11 cellular contexts compared by ENCODE assay signal in the genomic region with DNA sequence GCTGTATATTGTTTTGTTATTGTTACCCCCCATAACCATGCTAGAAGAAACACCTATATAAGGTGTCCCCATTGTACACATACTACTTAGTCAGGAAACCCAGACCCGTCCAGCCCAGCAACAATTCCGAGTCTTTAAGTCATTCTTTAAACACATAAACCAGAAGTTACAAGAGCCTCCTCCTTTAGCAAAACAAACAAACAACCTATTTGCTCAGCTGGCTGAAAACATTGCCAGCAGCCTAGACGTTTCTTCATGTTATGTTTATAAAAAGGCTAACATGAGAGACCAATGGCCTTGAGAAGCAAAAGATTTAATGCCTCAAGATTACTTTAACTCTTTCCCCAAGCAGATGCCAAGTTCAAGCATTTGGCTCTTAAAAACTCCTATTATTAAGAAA. TPM values are rescaled to one million over a fixed set of nuclear protein-coding genes. Genes with fewer than 3 reads are reported as not detected.
A peak's percentile ranks its signal among the peaks of the same experiment; 100 is the strongest.
DNase-seq lines count a peak whose midpoint lies in the region; ATAC-seq and TF ChIP-seq lines count a peak whose summit lies in the region.
"Had no signal": no experiment of that assay in that cellular context is flagged by ENCODE, and none has a peak within 500 bp of the region (broad histone marks: within the 10 kb centered on the region; RNA-seq: fewer than 3 reads in every experiment).

No MANE protein-coding gene starts in this region.

- intact Hi-C loops in heart right ventricle (cut with DNase I) = no loop called here
- intact Hi-C loops in Right ventricle myocardium inferior (cut with DNase I) = no loop called here

- H3K27ac ChIP-seq in heart right ventricle = peak overlapping the region in 7 of 10 donors; percentile 14 to 97 (median 95)

- ATAC-seq in heart right ventricle (no peak), Right ventricle myocardium inferior (no peak), memory B cell (ENCODE audit: low read depth) (no peak), GM21786 (IDR thresholded peaks at IDR 0.05; ENCODE audit: unreplicated experiment) (no peak), GM19035 (IDR thresholded peaks at IDR 0.05; ENCODE audit: unreplicated experiment) (no peak)

- peaks cover 4% of the 10 kb centered on the region for H3K36me3 Mint-ChIP-seq in memory B cell

- WGBS in heart right ventricle, 2 donors = 71 to 77% methylated on average over 3 of the region's 3 CpGs

- peaks cover 0 to 8% (median 0%) of the 10 kb centered on the region in 9 donors for H3K36me3 ChIP-seq in heart right ventricle

- H3K9me3 Mint-ChIP-seq in memory B cell = no peaks in the 10 kb centered on the region

- no peaks in the 10 kb centered on the region for H3K27me3 ChIP-seq in heart right ventricle

- H3K4me3 ChIP-seq in heart right ventricle = peak overlapping the region in 2 of 10 donors; percentile 99

- H3K4me3 Mint-ChIP-seq in memory B cell = peak overlapping the region; percentile 57

- peaks cover 46% of the 10 kb centered on the region for H3K4me1 Mint-ChIP-seq in memory B cell

- DNase-seq in heart right ventricle = no peak
- DNase-seq in Right ventricle myocardium inferior (ENCODE audit: missing footprints) = no peak
- DNase-seq in amniotic epithelial cell (ENCODE audit: low read depth) = peak; percentile 78
- no peak for DNase-seq in memory B cell (ENCODE audit: low spot score in 2 of 2)
- peak; percentile 55 for DNase-seq in ureter (ENCODE audit: low spot score)
- DNase-seq in stimulated activated CD4-positive, alpha-beta T cell treated with anti-CD3 and anti-CD28 coated beads, Interleukin-4, amount 100 ng/mL, for 24 hours = no peak
- DNase-seq: DMS153; NCI-H748 treated with DMSO at 0.1 percent for 48 hours; stimulated activated CD4-positive, alpha-beta T cell treated with anti-CD3 and anti-CD28 coated beads, Interleukin-15, amount 100 ng/mL, for 24 hours had no signal

- no peaks in the 10 kb centered on the region for H3K27me3 Mint-ChIP-seq in memory B cell

- no peaks in the 10 kb centered on the region for H3K9me3 ChIP-seq in heart right ventricle

- peak overlapping the region; percentile 28 for H3K27ac Mint-ChIP-seq in memory B cell

- peaks cover 29 to 92% (median 78%) of the 10 kb centered on the region in 9 donors for H3K4me1 ChIP-seq in heart right ventricle

- no peak for TF ChIP-seq CTCF in heart right ventricle (IDR thresholded peaks at IDR 0.05)

RNA-seq across cellular contexts. Expression of a gene that starts 1.4 kb away (rescaled TPM):
- total RNA-seq in heart right ventricle (10 to 100 TPM; 21.6 to 28.9 (median 25.6) TPM), Right ventricle myocardium inferior (25.3 TPM), ureter (49.5 TPM)
- 10 to 100 TPM; 17.9 to 18.5 TPM for polyA plus RNA-seq in heart right ventricle

RNA-seq across cellular contexts. Expression of a gene that starts 1.4 kb away (rescaled TPM):
- total RNA-seq in heart right ventricle (10 to 100 TPM in 2 of 10 donors, 1 to 10 TPM in 8; 6.0 to 10.2 (median 8.4) TPM), Right ventricle myocardium inferior (9.2 TPM), ureter (29.5 TPM)
- 1 to 10 TPM; 4.5 to 5.3 TPM for polyA plus RNA-seq in heart right ventricle

Comparison
In these comparisons a context has a peak if more than half of its experiments do, and no peak if none do; other contexts are left out.
1. DNase-seq: peak in amniotic epithelial cell (single experiment) and ureter (single experiment); none in heart right ventricle (0 of 2), Right ventricle myocardium inferior (single experiment), memory B cell (0 of 2) and stimulated activated CD4-positive, alpha-beta T cell treated with anti-CD3 and anti-CD28 coated beads, Interleukin-4, amount 100 ng/mL, for 24 hours (single experiment).